ENCODE assay signal across 8 cellular contexts in genomic region chr1:181151378-181152326, GRCh38.
A peak's percentile ranks its signal among the peaks of the same experiment; 100 is the strongest.
DNase-seq lines count a peak whose midpoint lies in the region; ATAC-seq, FAIRE-seq and TF ChIP-seq lines count a peak whose summit lies in the region.

No MANE protein-coding gene starts in this region.

- H3K9ac ChIP-seq in liver (ENCODE audit: low read depth in 1 of 2, low read length in 2 of 2), result no peak overlapping the region
- H3K9ac ChIP-seq in colonic mucosa (ENCODE audit: low read depth in 2 of 2, low read length in 2 of 2), result no peak overlapping the region

- H3K9me3 Mint-ChIP-seq in CD4-positive, alpha-beta T cell, result no peaks in the 10 kb centered on the region

- peaks cover 62% of the 10 kb centered on the region for H3K4me1 Mint-ChIP-seq in CD4-positive, alpha-beta T cell (ENCODE audit: low read depth)
- peaks cover 47% of the 10 kb centered on the region for H3K4me1 Mint-ChIP-seq in T-helper 17 cell

- no peaks in the 10 kb centered on the region for H3K27me3 Mint-ChIP-seq in CD4-positive, alpha-beta T cell
- no peaks in the 10 kb centered on the region for H3K27me3 Mint-ChIP-seq in T-helper 17 cell

- no peaks in the 10 kb centered on the region for H3K27me3 ChIP-seq in CD4-positive, alpha-beta T cell (ENCODE audit: control insufficient read depth, insufficient read depth, low read length)
- H3K27me3 ChIP-seq in liver (ENCODE audit: control insufficient read depth in 4 of 4, insufficient read depth in 4 of 4, low read length in 3 of 4) (no peaks in the 10 kb centered on the region), colonic mucosa (no peaks in the 10 kb centered on the region)

- no peak for DNase-seq in CD4-positive, alpha-beta T cell
- DNase-seq in T-helper 17 cell, result no peak
- no peak for DNase-seq in frontal cortex (ENCODE audit: low spot score in 2 of 2)
- DNase-seq in activated CD4-positive, alpha-beta T cell treated with anti-CD3 and anti-CD28 coated beads for 48 hours, result no peak
- no peak for DNase-seq in colonic mucosa
- DNase-seq in NCI-H1436 treated with DMSO at 0.1 percent for 48 hours (lab: John Stamatoyannopoulos, UW), result no peak

- H3K36me3 Mint-ChIP-seq in CD4-positive, alpha-beta T cell (ENCODE audit: low read depth), result no peaks in the 10 kb centered on the region
- no peaks in the 10 kb centered on the region for H3K36me3 Mint-ChIP-seq in T-helper 17 cell (ENCODE audit: low read depth)

- no peak overlapping the region for H3K4me3 Mint-ChIP-seq in CD4-positive, alpha-beta T cell
- H3K4me3 Mint-ChIP-seq in T-helper 17 cell, result peak overlapping the region; percentile 68

- POLR2A ChIA-PET in CD4-positive, alpha-beta T cell (lab: Charles Lee), result interaction anchor here (0.7 to 4.7 kb wide), 4 partner anchors 10 to 47 kb away, joined by 4 to 86 read pairs (median 18); no protein-coding TSS in a partner anchor

- TF ChIP-seq CTCF in CD4-positive, alpha-beta T cell (IDR thresholded peaks at IDR 0.05), result no peak
- no peak for TF ChIP-seq CTCF in liver (IDR thresholded peaks at IDR 0.05; ENCODE audit: low read depth, low read length, missing input control)
- TF ChIP-seq CTCF in colonic mucosa (IDR thresholded peaks at IDR 0.05), result no peak

- H3K27ac ChIP-seq in CD4-positive, alpha-beta T cell (ENCODE audit: low read depth, low read length), result no peak overlapping the region
- H3K27ac ChIP-seq in liver (ENCODE audit: low read depth in 1 of 2, low read length in 2 of 2) (no peak overlapping the region), colonic mucosa (no peak overlapping the region)

- FAIRE-seq in frontal cortex (lab: Jason Lieb, UNC), result no peak

- intact Hi-C loops in CD4-positive, alpha-beta T cell (cut with DNase I, micrococcal nuclease), result no loop called here
- intact Hi-C loops in colonic mucosa (cut with DNase I), result no loop called here

- TF ChIP-seq RAD21 in liver (IDR thresholded peaks at IDR 0.05), result no peak

- no peaks in the 10 kb centered on the region for H3K36me3 ChIP-seq in liver (ENCODE audit: control insufficient read depth in 4 of 4, insufficient read depth in 3 of 4, low read depth in 1 of 4, low read length in 3 of 4)
- H3K36me3 ChIP-seq in colonic mucosa, result no peaks in the 10 kb centered on the region

- CTCF ChIA-PET in CD4-positive, alpha-beta T cell (lab: Charles Lee), result interaction anchor here (0.9 to 3.8 kb wide), 3 partner anchors 9 to 45 kb away, joined by 3 to 17 read pairs (median 6); no protein-coding TSS in a partner anchor

- no peak for ATAC-seq in CD4-positive, alpha-beta T cell (ENCODE audit: poor library complexity)
- ATAC-seq in GM21737 (IDR thresholded peaks at IDR 0.05; ENCODE audit: unreplicated experiment), result peak; percentile 32
- ATAC-seq in T-helper 17 cell, result no peak

- H3K9me3 ChIP-seq in CD4-positive, alpha-beta T cell (ENCODE audit: control insufficient read depth, low read length), result no peaks in the 10 kb centered on the region
- H3K9me3 ChIP-seq in T-helper 17 cell (ENCODE audit: control insufficient read depth, low read length, poor library complexity, severe bottlenecking) (no peaks in the 10 kb centered on the region), liver (ENCODE audit: control insufficient read depth in 4 of 4, low read length in 3 of 4) (no peaks in the 10 kb centered on the region), colonic mucosa (no peaks in the 10 kb centered on the region)

- no peak overlapping the region for H3K4me3 ChIP-seq in liver (ENCODE audit: low read depth in 1 of 3, low read length in 3 of 3)
- no peak overlapping the region for H3K4me3 ChIP-seq in colonic mucosa

- peak overlapping the region; percentile 32 for H3K27ac Mint-ChIP-seq in CD4-positive, alpha-beta T cell
- no peak overlapping the region for H3K27ac Mint-ChIP-seq in T-helper 17 cell

- WGBS in liver, result 76% methylated on average over 11 of the region's 11 CpGs

- H3K4me1 ChIP-seq in liver (ENCODE audit: control insufficient read depth in 4 of 4, insufficient read depth in 4 of 4, low read length in 3 of 4), result peaks cover 0 to 2% (median 1%) of the 10 kb centered on the region in 4 donors
- H3K4me1 ChIP-seq in colonic mucosa, result no peaks in the 10 kb centered on the region

TF ChIP-seq in liver, 16 proteins besides CTCF, POLR2A, EP300 and RAD21:
- TF ChIP-seq NR2F2 (IDR thresholded peaks at IDR 0.05), result peak; percentile 22
- TF ChIP-seq RXRA (IDR thresholded peaks at IDR 0.05), result peak in 1 of 2 donors; percentile 31
- TF ChIP-seq, protein P1, sequence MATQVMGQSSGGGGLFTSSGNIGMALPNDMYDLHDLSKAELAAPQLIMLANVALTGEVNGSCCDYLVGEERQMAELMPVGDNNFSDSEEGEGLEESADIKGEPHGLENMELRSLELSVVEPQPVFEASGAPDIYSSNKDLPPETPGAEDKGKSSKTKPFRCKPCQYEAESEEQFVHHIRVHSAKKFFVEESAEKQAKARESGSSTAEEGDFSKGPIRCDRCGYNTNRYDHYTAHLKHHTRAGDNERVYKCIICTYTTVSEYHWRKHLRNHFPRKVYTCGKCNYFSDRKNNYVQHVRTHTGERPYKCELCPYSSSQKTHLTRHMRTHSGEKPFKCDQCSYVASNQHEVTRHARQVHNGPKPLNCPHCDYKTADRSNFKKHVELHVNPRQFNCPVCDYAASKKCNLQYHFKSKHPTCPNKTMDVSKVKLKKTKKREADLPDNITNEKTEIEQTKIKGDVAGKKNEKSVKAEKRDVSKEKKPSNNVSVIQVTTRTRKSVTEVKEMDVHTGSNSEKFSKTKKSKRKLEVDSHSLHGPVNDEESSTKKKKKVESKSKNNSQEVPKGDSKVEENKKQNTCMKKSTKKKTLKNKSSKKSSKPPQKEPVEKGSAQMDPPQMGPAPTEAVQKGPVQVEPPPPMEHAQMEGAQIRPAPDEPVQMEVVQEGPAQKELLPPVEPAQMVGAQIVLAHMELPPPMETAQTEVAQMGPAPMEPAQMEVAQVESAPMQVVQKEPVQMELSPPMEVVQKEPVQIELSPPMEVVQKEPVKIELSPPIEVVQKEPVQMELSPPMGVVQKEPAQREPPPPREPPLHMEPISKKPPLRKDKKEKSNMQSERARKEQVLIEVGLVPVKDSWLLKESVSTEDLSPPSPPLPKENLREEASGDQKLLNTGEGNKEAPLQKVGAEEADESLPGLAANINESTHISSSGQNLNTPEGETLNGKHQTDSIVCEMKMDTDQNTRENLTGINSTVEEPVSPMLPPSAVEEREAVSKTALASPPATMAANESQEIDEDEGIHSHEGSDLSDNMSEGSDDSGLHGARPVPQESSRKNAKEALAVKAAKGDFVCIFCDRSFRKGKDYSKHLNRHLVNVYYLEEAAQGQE (IDR thresholded peaks at IDR 0.05), result no peak
